ENCODE assay signal across 8 cellular contexts in the genomic region with DNA sequence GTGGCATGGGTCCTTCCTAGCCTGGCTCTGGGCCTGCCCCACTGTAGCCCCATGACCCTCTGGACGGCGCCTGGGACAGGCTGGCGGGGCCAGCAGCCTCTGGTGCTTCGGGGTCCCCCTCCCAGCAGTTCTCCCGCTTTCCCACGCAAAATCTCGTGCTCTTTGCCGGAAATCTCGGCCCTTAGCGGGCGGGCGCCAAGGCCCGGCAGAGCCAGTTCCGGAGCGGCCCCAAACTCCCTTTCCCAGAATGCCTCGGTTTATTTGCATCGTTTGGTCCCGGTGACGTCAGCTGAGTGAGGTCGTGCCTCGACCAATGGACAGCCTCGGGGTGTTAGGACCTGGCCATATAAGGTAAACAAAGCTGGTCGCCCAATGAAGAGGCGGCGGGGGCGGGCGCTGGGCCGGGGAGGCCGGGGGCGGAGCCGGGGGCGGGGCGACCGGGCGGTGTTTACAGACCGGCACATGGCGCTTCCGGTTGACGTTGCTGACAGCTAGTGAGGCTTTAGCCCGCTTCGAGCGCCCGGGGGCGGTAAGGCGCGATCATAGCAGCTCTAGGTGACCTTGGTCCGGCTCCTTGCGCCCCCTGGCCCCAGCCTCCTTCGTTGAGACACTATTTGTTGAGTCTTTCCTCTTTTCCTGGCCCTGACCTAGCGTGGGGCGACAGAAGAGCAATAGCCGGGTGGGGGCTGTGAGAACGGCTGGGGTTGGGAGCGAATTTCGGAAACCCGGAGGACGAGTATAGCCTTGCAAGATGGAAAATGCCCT. TPM values are rescaled to one million over a fixed set of nuclear protein-coding genes. Genes with fewer than 3 reads are reported as not detected.
A peak's percentile ranks its signal among the peaks of the same experiment; 100 is the strongest.
DNase-seq lines count a peak whose midpoint lies in the region; ATAC-seq and TF ChIP-seq lines count a peak whose summit lies in the region.

No MANE protein-coding gene starts in this region.

- H3K36me3 Mint-ChIP-seq in activated T-cell treated with anti-CD3 and anti-CD28 coated beads, Interleukin-2, amount 50 U/mL, for 24 hours (ENCODE audit: low read depth) = peaks cover 5% of the 10 kb centered on the region

- WGBS in esophagus, 2 donors = 1% methylated on average over 53 to 57 of the region's 57 CpGs

- H3K4me3 ChIP-seq in esophagus (ENCODE audit: low read depth in 1 of 2, low read length in 2 of 2) = peak overlapping the region; percentile 49 to 66
- H3K4me3 ChIP-seq in mucosa of stomach (ENCODE audit: low read length) = peak overlapping the region; percentile 57

- H3K36me3 ChIP-seq in esophagus (ENCODE audit: control insufficient read depth in 2 of 2, insufficient read depth in 2 of 2, low read length in 1 of 2) (no peaks in the 10 kb centered on the region), mucosa of stomach (ENCODE audit: control insufficient read depth, insufficient read depth, low read length) (no peaks in the 10 kb centered on the region)

- H3K9ac ChIP-seq in mucosa of stomach (ENCODE audit: low read length) = peak overlapping the region; percentile 98

- H3K4me1 ChIP-seq in esophagus (ENCODE audit: control insufficient read depth in 2 of 2, insufficient read depth in 2 of 2, low read length in 1 of 2) = peaks cover 21 to 38% of the 10 kb centered on the region in 2 donors
- H3K4me1 ChIP-seq in mucosa of stomach (ENCODE audit: control insufficient read depth, insufficient read depth, low read length) = peaks cover 48% of the 10 kb centered on the region

- H3K9me3 ChIP-seq in esophagus (ENCODE audit: control insufficient read depth in 2 of 2, insufficient read depth in 1 of 2, low read depth in 1 of 2, low read length in 1 of 2) = no peaks in the 10 kb centered on the region
- H3K9me3 ChIP-seq in mucosa of stomach (ENCODE audit: control insufficient read depth, low read length) = no peaks in the 10 kb centered on the region

- H3K27ac Mint-ChIP-seq in activated T-cell treated with anti-CD3 and anti-CD28 coated beads, Interleukin-2, amount 50 U/mL, for 24 hours = peak overlapping the region; percentile 99

- DNase-seq in DMS53 (lab: John Stamatoyannopoulos, UW) (peak; percentile 99), OCI-M2 (lab: John Stamatoyannopoulos, UW; ENCODE audit: unreplicated experiment) (peak; percentile 82)
- peak; percentile 97 for DNase-seq in activated T-cell treated with anti-CD3 and anti-CD28 coated beads, Interleukin-2, amount 50 U/mL, for 24 hours
- peak; percentile 95 to 96 for DNase-seq in stimulated activated CD8-positive, alpha-beta memory T cell treated with anti-CD3 and anti-CD28 coated beads, Interleukin-7, amount 100 ng/mL, for 1 hour (ENCODE audit: low read depth in 2 of 2)

- H3K27me3 Mint-ChIP-seq in activated T-cell treated with anti-CD3 and anti-CD28 coated beads, Interleukin-2, amount 50 U/mL, for 24 hours = no peaks in the 10 kb centered on the region

- peak overlapping the region; percentile 91 for H3K4me3 Mint-ChIP-seq in activated T-cell treated with anti-CD3 and anti-CD28 coated beads, Interleukin-2, amount 50 U/mL, for 24 hours

- H3K27me3 ChIP-seq in esophagus (ENCODE audit: control insufficient read depth in 1 of 2, insufficient read depth in 2 of 2, low read length in 2 of 2) = no peaks in the 10 kb centered on the region
- no peaks in the 10 kb centered on the region for H3K27me3 ChIP-seq in mucosa of stomach (ENCODE audit: control insufficient read depth, insufficient read depth, low read length)

- TF ChIP-seq EP300 in Ishikawa (IDR thresholded peaks at IDR 0.05; ENCODE audit: borderline replicate concordance) = no peak

- H3K9me3 Mint-ChIP-seq in activated T-cell treated with anti-CD3 and anti-CD28 coated beads, Interleukin-2, amount 50 U/mL, for 24 hours = no peaks in the 10 kb centered on the region

- ATAC-seq in GM21576 (IDR thresholded peaks at IDR 0.05; ENCODE audit: unreplicated experiment) = peak; percentile 70

- TF ChIP-seq RAD21 in Ishikawa (IDR thresholded peaks at IDR 0.05; ENCODE audit: low read depth) = no peak; the same call in 1 of the 2 replicates

- peak overlapping the region; percentile 95 to 97 for H3K27ac ChIP-seq in esophagus (ENCODE audit: low read depth in 2 of 2, low read length in 1 of 2)

- H3K4me1 Mint-ChIP-seq in activated T-cell treated with anti-CD3 and anti-CD28 coated beads, Interleukin-2, amount 50 U/mL, for 24 hours (ENCODE audit: low read depth) = peaks cover 49% of the 10 kb centered on the region

TF ChIP-seq in Ishikawa, 13 proteins besides CTCF, POLR2A, EP300 and RAD21:
- 0 out of 2 replicates have a peak, but pooled peaks have one; percentile 64 for TF ChIP-seq ZBTB7A (IDR thresholded peaks at IDR 0.05; ENCODE audit: low read depth)
- TF ChIP-seq, protein P1, sequence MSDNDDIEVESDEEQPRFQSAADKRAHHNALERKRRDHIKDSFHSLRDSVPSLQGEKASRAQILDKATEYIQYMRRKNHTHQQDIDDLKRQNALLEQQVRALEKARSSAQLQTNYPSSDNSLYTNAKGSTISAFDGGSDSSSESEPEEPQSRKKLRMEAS (IDR thresholded peaks at IDR 0.05) = peak; percentile 90
- TF ChIP-seq CREB1 (IDR thresholded peaks at IDR 0.05; ENCODE audit: low read depth) = peak; percentile 92
- TF ChIP-seq NFIC (IDR thresholded peaks at IDR 0.05) = no peak
- peak; percentile 16; the same call in 1 of the 2 replicates for TF ChIP-seq TEAD4 (IDR thresholded peaks at IDR 0.05)
- peak; percentile 71; the same call in 1 of the 2 replicates for TF ChIP-seq EGR1 (IDR thresholded peaks at IDR 0.05)
- peak; percentile 70; the same call in 1 of the 2 replicates for TF ChIP-seq TCF12 (IDR thresholded peaks at IDR 0.05; ENCODE audit: low read depth)
- TF ChIP-seq FOXM1 (IDR thresholded peaks at IDR 0.05; ENCODE audit: borderline replicate concordance, low read depth) = peak; percentile 27; the same call in 1 of the 2 replicates
- no peak; the same call in 1 of the 2 replicates for TF ChIP-seq YY1 (IDR thresholded peaks at IDR 0.05; ENCODE audit: low read depth)
- TF ChIP-seq TAF1 (IDR thresholded peaks at IDR 0.05; ENCODE audit: low read depth) = peak; percentile 73; the same call in 1 of the 2 replicates
TF ChIP-seq in Ishikawa: peak in this region for 8.

RNA-seq across cellular contexts. Expression of gene UBALD1, which starts 1.5 kb away (rescaled TPM):
- polyA plus RNA-seq in esophagus = 10 to 100 TPM; 18.6 to 34.7 TPM

RNA-seq across cellular contexts. Expression of gene MGRN1, which starts 8.4 kb away (rescaled TPM):
- 10 to 100 TPM; 10.9 to 15.1 TPM for polyA plus RNA-seq in esophagus

Comparison
In these comparisons a context has a peak if more than half of its experiments do, and no peak if none do; other contexts are left out.
1. Peak in every context shown above with its lines: DNase-seq, ATAC-seq, H3K4me3 ChIP-seq and H3K27ac ChIP-seq.